Comparison of ENCODE assay signal across 15 cellular contexts in genomic region chr12:2390133-2390532, GRCh38.
DNase-seq lines count a peak whose midpoint lies in the region; FAIRE-seq and TF ChIP-seq lines count a peak whose summit lies in the region.
"Had no signal": no experiment of that assay in that cellular context is flagged by ENCODE, and none has a peak within 500 bp of the region (broad histone marks: within the 10 kb centered on the region; RNA-seq: fewer than 3 reads in every experiment).

No MANE protein-coding gene starts in this region.

- WGBS in GM23248 (ENCODE audit: low coverage in 1 of 2, low lambda C conversion rate in 2 of 2, missing lambda C conversion rate in 2 of 2), 2 experiments: 62 to 73% methylated on average over 4 of the region's 4 CpGs
- WGBS in sigmoid colon, 2 donors: 81% methylated on average over 4 of the region's 4 CpGs

- H3K27ac ChIP-seq in GM23248 (no peak overlapping the region), RWPE1 (no peak overlapping the region), sigmoid colon (peak overlapping the region in 3 of 4 donors; percentile 79 to 87 (median 80)), OCI-LY7 (ENCODE audit: low read depth, low read length, poor library complexity, severe bottlenecking) (no peak overlapping the region)
- H3K27ac ChIP-seq: BLaER1 treated with 17β-estradiol and CSF1 and Interleukin-3, amounts not matched to agents 10 nM and 100 nM had no signal

- H3K27me3 ChIP-seq in GM23248 (replicated peaks; ENCODE audit: insufficient read depth) (no peaks in the 10 kb centered on the region), bronchial epithelial cell (ENCODE audit: control insufficient read depth, insufficient read depth, low read length) (no peaks in the 10 kb centered on the region), sigmoid colon (no peaks in the 10 kb centered on the region), Caco-2 (replicated peaks; ENCODE audit: control insufficient read depth, insufficient read depth, low read length) (peaks cover 5% of the 10 kb centered on the region)
- H3K27me3 ChIP-seq: BLaER1 treated with 17β-estradiol and CSF1 and Interleukin-3, amounts not matched to agents 10 nM and 100 nM had no signal

- no peak for FAIRE-seq in bronchial epithelial cell (lab: Jason Lieb, UNC)

- no peak for TF ChIP-seq EP300 in sigmoid colon (IDR thresholded peaks at IDR 0.05)

- no peaks in the 10 kb centered on the region for H3K9me3 ChIP-seq in GM23248 (ENCODE audit: low read depth)
- no peaks in the 10 kb centered on the region for H3K9me3 ChIP-seq in sigmoid colon
- H3K9me3 ChIP-seq in Caco-2: no peaks in the 10 kb centered on the region
- H3K9me3 ChIP-seq in OCI-LY7 (ENCODE audit: low read length): no peaks in the 10 kb centered on the region
- H3K9me3 ChIP-seq: BLaER1 treated with 17β-estradiol and CSF1 and Interleukin-3, amounts not matched to agents 10 nM and 100 nM had no signal

- H3K27me3 Mint-ChIP-seq in Caco-2 (ENCODE audit: insufficient read depth, unreplicated experiment): peaks cover 18% of the 10 kb centered on the region
- H3K27me3 Mint-ChIP-seq: CD4-positive, CD25-positive, alpha-beta regulatory T cell had no signal

- peaks cover 22% of the 10 kb centered on the region; the same call in 1 of the 2 replicates for H3F3A ChIP-seq in GM23248 (ENCODE audit: insufficient read depth)

- no peak for DNase-seq in GM23248
- peak; percentile 51 for DNase-seq in RWPE1 (ENCODE audit: low spot score)
- peak; percentile 8 for DNase-seq in bronchial epithelial cell (ENCODE audit: low read depth)
- no peak for DNase-seq in sigmoid colon
- DNase-seq in OCI-M1 (lab: John Stamatoyannopoulos, UW): no peak
- DNase-seq in Caco-2: no peak
- no peak for DNase-seq in OCI-LY7 (ENCODE audit: low spot score)
- DNase-seq: ACHN; Calu3; CD4-positive, CD25-positive, alpha-beta regulatory T cell; DMS 273 treated with DMSO at 0.1 percent for 48 hours; H7 had no signal

- TF ChIP-seq POLR2A in sigmoid colon (IDR thresholded peaks at IDR 0.05): no peak

- H4K20me1 ChIP-seq in GM23248 (ENCODE audit: insufficient read depth) (no peaks in the 10 kb centered on the region), OCI-LY7 (ENCODE audit: insufficient read depth, low read length) (no peaks in the 10 kb centered on the region)
- H4K20me1 ChIP-seq: BLaER1 treated with 17β-estradiol and CSF1 and Interleukin-3, amounts not matched to agents 10 nM and 100 nM had no signal

- H3K9me2 ChIP-seq in GM23248 (ENCODE audit: insufficient read depth): no peaks in the 10 kb centered on the region
- H3K9me2 ChIP-seq in OCI-LY7 (ENCODE audit: insufficient read depth, low read length): no peaks in the 10 kb centered on the region

- POLR2A ChIA-PET in RWPE1 (lab: Yijun Ruan, JAX; ENCODE audit: low non-redundant PET) (no interaction called here), Caco-2 (lab: Charles Lee) (no interaction called here), OCI-LY7 (lab: Charles Lee) (no interaction called here)

- H3K79me2 ChIP-seq in GM23248 (ENCODE audit: insufficient read depth) (peaks cover 14% of the 10 kb centered on the region), OCI-LY7 (ENCODE audit: insufficient read depth, low read depth, low read length) (no peaks in the 10 kb centered on the region)

- H3K4me3 ChIP-seq in GM23248 (no peak overlapping the region), bronchial epithelial cell (ENCODE audit: low read depth, low read length) (no peak overlapping the region), sigmoid colon (no peak overlapping the region), Caco-2 (ENCODE audit: low read depth, low read length) (no peak overlapping the region), OCI-LY7 (ENCODE audit: low read depth, low read length, poor library complexity, severe bottlenecking) (no peak overlapping the region)
- H3K4me3 ChIP-seq: BLaER1 treated with 17β-estradiol and CSF1 and Interleukin-3, amounts not matched to agents 10 nM and 100 nM; GM23338 had no signal

- H3K9me3 Mint-ChIP-seq in Caco-2 (ENCODE audit: unreplicated experiment): no peaks in the 10 kb centered on the region
- H3K9me3 Mint-ChIP-seq: GM23338 had no signal

- in situ Hi-C loops in GM23248 (cut with MboI): no loop called here

- H3K4me2 ChIP-seq in GM23248 (ENCODE audit: unreplicated experiment): peak overlapping the region; percentile 37
- H3K4me2 ChIP-seq in OCI-LY7 (ENCODE audit: low read length): no peak overlapping the region
- H3K4me2 ChIP-seq: BLaER1 treated with 17β-estradiol and CSF1 and Interleukin-3, amounts not matched to agents 10 nM and 100 nM; GM23338 had no signal

- BruUV-seq in Caco-2 (replicated peaks; lab: Mats Ljungman, UMichigan): no TSS peak
- BruUV-seq in OCI-LY7 (replicated peaks; lab: Mats Ljungman, UMichigan): no TSS peak

- no peak overlapping the region for H3K4me3 Mint-ChIP-seq in Caco-2 (ENCODE audit: unreplicated experiment)
- H3K4me3 Mint-ChIP-seq: CD4-positive, CD25-positive, alpha-beta regulatory T cell; GM23338; IgD-negative memory B cell had no signal

- peaks cover 31% of the 10 kb centered on the region for H3K4me1 ChIP-seq in GM23248 (ENCODE audit: insufficient read depth)
- H3K4me1 ChIP-seq in sigmoid colon: peaks cover 0 to 81% (median 74%) of the 10 kb centered on the region in 4 donors
- H3K4me1 ChIP-seq in Caco-2: no peaks in the 10 kb centered on the region
- no peaks in the 10 kb centered on the region for H3K4me1 ChIP-seq in OCI-LY7 (ENCODE audit: insufficient read depth, low read length, poor library complexity, severe bottlenecking)
- H3K4me1 ChIP-seq: BLaER1 treated with 17β-estradiol and CSF1 and Interleukin-3, amounts not matched to agents 10 nM and 100 nM had no signal

- TF ChIP-seq CTCF in RWPE1 (conservative IDR thresholded peaks at IDR 0.05; ENCODE audit: low read depth) (no peak), bronchial epithelial cell (IDR thresholded peaks at IDR 0.05; ENCODE audit: insufficient read depth, low read length, severe bottlenecking) (no peak), sigmoid colon (IDR thresholded peaks at IDR 0.05) (no peak), Caco-2 (IDR thresholded peaks at IDR 0.05; ENCODE audit: insufficient read depth in 1 of 2, low read depth in 1 of 2, low read length in 1 of 2, severe bottlenecking in 1 of 2, unreplicated experiment in 1 of 2) (no peak), OCI-LY7 (conservative IDR thresholded peaks at IDR 0.05; ENCODE audit: low read length) (no peak)

- H3K4me1 Mint-ChIP-seq in Caco-2 (ENCODE audit: low read depth, unreplicated experiment): no peaks in the 10 kb centered on the region
- H3K4me1 Mint-ChIP-seq: CD4-positive, CD25-positive, alpha-beta regulatory T cell; GM23338; IgD-negative memory B cell had no signal

- no peak overlapping the region for H2AFZ ChIP-seq in GM23248
- H2AFZ ChIP-seq in OCI-LY7 (ENCODE audit: low read length): no peak overlapping the region
- H2AFZ ChIP-seq: GM23338 had no signal

- CTCF ChIA-PET in RWPE1 (lab: Yijun Ruan, JAX): interaction anchor here (0.7 kb wide), 1 partner anchor 151 kb away, joined by 3 read pairs; no protein-coding TSS in a partner anchor
- CTCF ChIA-PET in Caco-2 (lab: Charles Lee): no interaction called here
- CTCF ChIA-PET in OCI-LY7 (lab: Charles Lee; ENCODE audit: unreplicated experiment): no interaction called here

- no peaks in the 10 kb centered on the region for H3K36me3 ChIP-seq in GM23248 (ENCODE audit: low read depth)
- H3K36me3 ChIP-seq in bronchial epithelial cell (ENCODE audit: control insufficient read depth, insufficient read depth, low read length): no peaks in the 10 kb centered on the region
- no peaks in the 10 kb centered on the region for H3K36me3 ChIP-seq in sigmoid colon
- H3K36me3 ChIP-seq in Caco-2 (ENCODE audit: control insufficient read depth, insufficient read depth, low read length): no peaks in the 10 kb centered on the region; the same call in 1 of the 2 replicates
- no peaks in the 10 kb centered on the region for H3K36me3 ChIP-seq in OCI-LY7 (ENCODE audit: insufficient read depth, low read length)
- H3K36me3 ChIP-seq: BLaER1 treated with 17β-estradiol and CSF1 and Interleukin-3, amounts not matched to agents 10 nM and 100 nM had no signal

- no peak overlapping the region for H3K27ac Mint-ChIP-seq in Caco-2 (ENCODE audit: unreplicated experiment)
- H3K27ac Mint-ChIP-seq: CD4-positive, CD25-positive, alpha-beta regulatory T cell; GM23338 had no signal

- no peaks in the 10 kb centered on the region for H3K36me3 Mint-ChIP-seq in Caco-2 (ENCODE audit: insufficient read depth, unreplicated experiment)
- H3K36me3 Mint-ChIP-seq: CD4-positive, CD25-positive, alpha-beta regulatory T cell; IgD-negative memory B cell had no signal

- intact Hi-C loops in sigmoid colon (cut with DNase I): no loop called here
- intact Hi-C loops in Caco-2 (cut with micrococcal nuclease; ENCODE audit: unreplicated experiment): no loop called here
- intact Hi-C loops in OCI-LY7 (cut with micrococcal nuclease; ENCODE audit: unreplicated experiment): no loop called here

- no peak overlapping the region for H3K9ac ChIP-seq in GM23248
- H3K9ac ChIP-seq: BLaER1 treated with 17β-estradiol and CSF1 and Interleukin-3, amounts not matched to agents 10 nM and 100 nM had no signal

Comparison
In these comparisons a context has a peak if more than half of its experiments do, and no peak if none do; other contexts are left out.
1. DNase-seq: peak in RWPE1 (single experiment) and bronchial epithelial cell (single experiment); none in GM23248 (single experiment), sigmoid colon (single experiment), OCI-M1 (single experiment), Caco-2 (0 of 2) and OCI-LY7 (single experiment).
2. H3K27ac ChIP-seq: peak in sigmoid colon (3 of 4); none in GM23248 (single experiment), RWPE1 (single experiment) and OCI-LY7 (single experiment).